12 cellular contexts compared by ENCODE assay signal in genomic region chr15:55246567-55246966, GRCh38.
"Had no signal": no experiment of that assay in that cellular context is flagged by ENCODE, and none has a peak within 500 bp of the region (broad histone marks: within the 10 kb centered on the region; RNA-seq: fewer than 3 reads in every experiment).

No MANE protein-coding gene starts in this region.

- H3K27ac Mint-ChIP-seq: activated CD4-positive, alpha-beta T cell treated with anti-CD3 and anti-CD28 coated beads, Interleukin-2, amount 10 ng/mL, durations not matched to agents 7 days and 5 days had no signal

- H3K9me3 ChIP-seq: SJSA1, testis had no signal

- ATAC-seq: naive thymus-derived CD8-positive, alpha-beta T cell had no signal

- DNase-seq: activated CD4-positive, alpha-beta T cell treated with anti-CD3 and anti-CD28 coated beads, Interleukin-2, amount 10 ng/mL, durations not matched to agents 7 days and 5 days; activated CD4-positive, CD25-positive, alpha-beta regulatory T cell; head of caudate nucleus; mammary epithelial cell; naive thymus-derived CD8-positive, alpha-beta T cell; nucleus accumbens; posterior cingulate gyrus; stimulated activated CD4-positive, alpha-beta T cell treated with anti-CD3 and anti-CD28 coated beads, Interleukin-4, amount 100 ng/mL, for 1 hour; stimulated activated naive CD4-positive, alpha-beta T cell treated with Interleukin-2 at 50 U/mL for 16 hours; T-helper 2 cell; testis had no signal

- H3K9me3 Mint-ChIP-seq: activated CD4-positive, alpha-beta T cell treated with anti-CD3 and anti-CD28 coated beads, Interleukin-2, amount 10 ng/mL, durations not matched to agents 7 days and 5 days; naive thymus-derived CD8-positive, alpha-beta T cell had no signal

- H3K4me3 Mint-ChIP-seq: activated CD4-positive, alpha-beta T cell treated with anti-CD3 and anti-CD28 coated beads, Interleukin-2, amount 10 ng/mL, durations not matched to agents 7 days and 5 days; naive thymus-derived CD8-positive, alpha-beta T cell had no signal

- H3K4me1 ChIP-seq: SJSA1, testis had no signal

- H3K27me3 Mint-ChIP-seq: activated CD4-positive, alpha-beta T cell treated with anti-CD3 and anti-CD28 coated beads, Interleukin-2, amount 10 ng/mL, durations not matched to agents 7 days and 5 days; naive thymus-derived CD8-positive, alpha-beta T cell had no signal

- H3K27ac ChIP-seq: SJSA1, testis had no signal

- H3K36me3 ChIP-seq: SJSA1 had no signal

- H3K4me3 ChIP-seq: SJSA1, testis had no signal

- H3K27me3 ChIP-seq: SJSA1, testis had no signal
